In genomic region chr1:204924013-204924759, GRCh38 we compare ENCODE assay signal across 12 cellular contexts. TPM values are rescaled to one million over a fixed set of nuclear protein-coding genes. Genes with fewer than 3 reads are reported as not detected.
DNase-seq lines count a peak whose midpoint lies in the region; ATAC-seq, FAIRE-seq and TF ChIP-seq lines count a peak whose summit lies in the region.
"Had no signal": no experiment of that assay in that cellular context is flagged by ENCODE, and none has a peak within 500 bp of the region (broad histone marks: within the 10 kb centered on the region; RNA-seq: fewer than 3 reads in every experiment).

No MANE protein-coding gene starts in this region.

- TF ChIP-seq CTCF in WTC11 (IDR thresholded peaks at IDR 0.05): no peak
- no peak for TF ChIP-seq CTCF in GM13977 (IDR thresholded peaks at IDR 0.05; ENCODE audit: extremely low read depth, insufficient read depth, missing control alignments)
- TF ChIP-seq CTCF in spleen (IDR thresholded peaks at IDR 0.05 in 8 of 11, conservative IDR thresholded peaks at IDR 0.05 in 3 of 11): no peak
- no peak for TF ChIP-seq CTCF in lower lobe of right lung (IDR thresholded peaks at IDR 0.05)

- in situ Hi-C loops in GM13977 (cut with MboI; ENCODE audit: low pct_unique_long_range_greater_than_20kb, low sequenced_read_pairs, unreplicated experiment): no loop called here

- H3K36me3 ChIP-seq in spleen (no peaks in the 10 kb centered on the region), lower lobe of right lung (no peaks in the 10 kb centered on the region)

- peaks cover 0 to 34% (median 0%) of the 10 kb centered on the region in 7 donors for H3K27me3 ChIP-seq in spleen (replicated peaks in 1 of 7)
- H3K27me3 ChIP-seq in lower lobe of right lung (ENCODE audit: low read depth): peaks cover 2% of the 10 kb centered on the region

- CTCF ChIA-PET in WTC11 (lab: Charles Lee): interaction anchor here (0.9 to 4.0 kb wide), 11 partner anchors 18 to 137 kb away, joined by 3 to 31 read pairs (median 3); partner anchors contain the start of gene NFASC

- POLR2A ChIA-PET in WTC11 (lab: Charles Lee): no interaction called here

- DNase-seq in AG08396 (ENCODE audit: low spot score) (peak; percentile 21), HTR-8/SVneo (ENCODE audit: insufficient read length, low spot score) (peak; percentile 69), WTC11 (ENCODE audit: low spot score) (peak; percentile 57), kidney tubule cell (ENCODE audit: low spot score) (peak; percentile 73), head of caudate nucleus (no peak), GM13977 (ENCODE audit: low spot score) (no peak), spleen (no peak), lower lobe of right lung (no peak)
- DNase-seq: cortex of kidney, NCI-H1436 treated with DMSO at 0.1 percent for 48 hours had no signal

- no peak for TF ChIP-seq POLR2A in spleen (IDR thresholded peaks at IDR 0.05)

- H3K36me3 Mint-ChIP-seq in WTC11: no peaks in the 10 kb centered on the region

- WGBS in spleen, 5 donors: 64 to 70% (median 70%) methylated on average over 5 of the region's 5 CpGs

- H3K4me3 ChIP-seq in spleen: no peak overlapping the region
- no peak overlapping the region for H3K4me3 ChIP-seq in lower lobe of right lung

- H3K4me1 ChIP-seq in spleen (peaks cover 0 to 9% (median 0%) of the 10 kb centered on the region in 6 donors), lower lobe of right lung (no peaks in the 10 kb centered on the region)

- H3K27ac ChIP-seq in spleen (no peak overlapping the region), lower lobe of right lung (no peak overlapping the region)

- no peak for FAIRE-seq in HTR-8/SVneo (lab: Jason Lieb, UNC)
- FAIRE-seq: RCC 7860 had no signal

- peaks cover 2% of the 10 kb centered on the region; the same call in 1 of the 2 replicates for H3K27me3 Mint-ChIP-seq in WTC11 (ENCODE audit: low read depth)

- peaks cover 82% of the 10 kb centered on the region for H3K4me1 Mint-ChIP-seq in WTC11

- no peaks in the 10 kb centered on the region for H3K9me3 Mint-ChIP-seq in WTC11
- H3K9me3 Mint-ChIP-seq: activated T-helper 2 cell treated with anti-CD3 and anti-CD28 coated beads, Interferon-gamma antibody, Interleukin-2, Interleukin-4, amounts not matched to agents 10 μg/mL and 5 μg/mL and 100 μg/mL, durations not matched to agents 14 hours and 24 hours and 36 hours had no signal

- intact Hi-C loops in head of caudate nucleus (cut with DNase I) (no loop called here), spleen (cut with DNase I; ENCODE audit: low total_unique reads) (no loop called here), lower lobe of right lung (cut with DNase I) (no loop called here)

- H3K9me3 ChIP-seq in spleen: no peaks in the 10 kb centered on the region
- no peaks in the 10 kb centered on the region for H3K9me3 ChIP-seq in lower lobe of right lung

- ATAC-seq in WTC11: peak; percentile 84
- no peak for ATAC-seq in lower lobe of right lung

- peak overlapping the region; percentile 25 for H3K4me3 Mint-ChIP-seq in WTC11

- H3K27ac Mint-ChIP-seq in WTC11: peak overlapping the region; percentile 96
- H3K27ac Mint-ChIP-seq: activated T-helper 2 cell treated with anti-CD3 and anti-CD28 coated beads, Interferon-gamma antibody, Interleukin-2, Interleukin-4, amounts not matched to agents 10 μg/mL and 5 μg/mL and 100 μg/mL, durations not matched to agents 14 hours and 24 hours and 36 hours had no signal

TF ChIP-seq in WTC11, 78 proteins besides CTCF, POLR2A, EP300 and RAD21:
- TF ChIP-seq ZNF423 (CRISPR knock-in tag; IDR thresholded peaks at IDR 0.05): peak; percentile 30; the same call in 1 of the 2 replicates
- TF ChIP-seq SP1 (CRISPR knock-in tag; conservative IDR thresholded peaks at IDR 0.05): peak; percentile 39; the same call in 1 of the 2 replicates
- no peak for TF ChIP-seq MYBL2 (CRISPR knock-in tag; IDR thresholded peaks at IDR 0.05)
- peak; percentile 94 for TF ChIP-seq TEAD1 (CRISPR knock-in tag; IDR thresholded peaks at IDR 0.05)
- TF ChIP-seq TEAD4 (CRISPR knock-in tag; IDR thresholded peaks at IDR 0.05): peak; percentile 80; the same call in 1 of the 2 replicates

RNA-seq across cellular contexts. Expression of gene NFASC, which starts 53.5 kb away (rescaled TPM):
- 20.1 to 22.3 TPM (median 21.0 TPM) in 3 replicates for total RNA-seq in WTC11 (2021)
- 10 to 100 TPM; 20.6 to 60.3 (median 27.4) TPM for total RNA-seq in spleen
- polyA plus RNA-seq in spleen: 1 to 10 TPM; 2.8 to 9.1 (median 2.9) TPM
- 12.2 TPM for total RNA-seq in lower lobe of right lung

Comparison
In these comparisons a context has a peak if more than half of its experiments do, and no peak if none do; other contexts are left out.
1. DNase-seq: peak in AG08396 (single experiment), HTR-8/SVneo (single experiment), WTC11 (single experiment) and kidney tubule cell (single experiment); none in head of caudate nucleus (0 of 42), GM13977 (single experiment), spleen (single experiment) and lower lobe of right lung (single experiment).